In the genomic region with DNA sequence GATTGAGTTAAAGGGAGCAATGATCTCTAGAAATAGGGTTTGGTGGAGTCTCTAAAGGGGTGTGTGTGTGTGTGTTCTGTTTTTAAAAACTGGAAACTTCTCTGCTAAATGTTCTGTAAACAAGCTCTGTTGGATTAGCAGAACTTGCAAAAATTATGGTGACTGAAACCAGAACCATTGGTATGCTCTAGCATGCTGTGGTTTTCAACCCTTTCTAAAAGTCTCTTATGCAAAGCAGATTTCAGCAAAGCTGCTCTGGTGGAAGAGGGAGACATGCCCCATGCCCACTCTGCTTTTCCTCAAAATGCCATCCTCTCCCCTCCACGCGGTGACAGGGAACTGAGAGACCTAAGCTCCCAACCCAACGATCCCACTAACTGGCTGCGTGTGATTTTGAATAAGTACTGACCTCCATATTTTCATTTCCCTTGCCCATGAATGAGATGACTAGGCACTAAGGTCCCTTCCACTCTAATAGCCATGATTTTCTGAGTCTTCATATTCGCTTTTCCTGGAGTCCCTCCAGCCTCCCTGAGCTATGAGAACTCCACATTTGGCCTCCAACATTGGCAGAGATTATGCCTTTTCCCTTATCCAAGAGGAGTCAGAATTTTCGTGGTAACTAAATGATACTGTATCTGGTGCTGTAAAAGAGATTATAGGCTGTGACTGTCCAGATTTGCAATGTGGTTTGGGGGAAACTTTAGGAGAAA, we compare ENCODE assay signal across 9 cellular contexts.
A peak's percentile ranks its signal among the peaks of the same experiment; 100 is the strongest.
DNase-seq lines count a peak whose midpoint lies in the region; ATAC-seq and TF ChIP-seq lines count a peak whose summit lies in the region.
"Had no signal": no experiment of that assay in that cellular context is flagged by ENCODE, and none has a peak within 500 bp of the region (broad histone marks: within the 10 kb centered on the region; RNA-seq: fewer than 3 reads in every experiment).

No MANE protein-coding gene starts in this region.

- intact Hi-C loops in A673 (cut with micrococcal nuclease; ENCODE audit: unreplicated experiment) (no loop called here), head of caudate nucleus (cut with DNase I) (no loop called here)

- CTCF ChIA-PET in A673 (lab: Charles Lee), result no interaction called here

- DNase-seq in A673 (ENCODE audit: low spot score) (no peak), BE2C (no peak), AG08396 (ENCODE audit: low spot score) (no peak), DMS153 (lab: John Stamatoyannopoulos, UW) (no peak), head of caudate nucleus (no peak)

- POLR2A ChIA-PET in A673 (lab: Charles Lee; ENCODE audit: low non-redundant PET), result no interaction called here

- peak overlapping the region; percentile 83 for H3K27ac ChIP-seq in A673 (ENCODE audit: low read depth, low read length, poor library complexity, severe bottlenecking)
- H3K27ac ChIP-seq: SJSA1 had no signal

- ATAC-seq in GM19328 (IDR thresholded peaks at IDR 0.05; ENCODE audit: unreplicated experiment), result peak; percentile 84
- peak; percentile 87 for ATAC-seq in HG02798 (IDR thresholded peaks at IDR 0.05; ENCODE audit: poor library complexity, unreplicated experiment)
- peak; percentile 75 for ATAC-seq in HG03571 (IDR thresholded peaks at IDR 0.05; ENCODE audit: unreplicated experiment)

- no TSS peak for BruUV-seq in A673 (replicated peaks; lab: Mats Ljungman, UMichigan)

- H3K4me1 ChIP-seq in A673 (ENCODE audit: insufficient read depth, low read length, poor library complexity, severe bottlenecking) (peaks cover 19% of the 10 kb centered on the region), BE2C (no peaks in the 10 kb centered on the region)
- H3K4me1 ChIP-seq: SJSA1 had no signal

- TF ChIP-seq CTCF in A673 (conservative IDR thresholded peaks at IDR 0.05; ENCODE audit: low read depth, low read length) (no peak), BE2C (IDR thresholded peaks at IDR 0.05; ENCODE audit: low read depth, low read length) (no peak)

- H3K27me3 ChIP-seq in A673 (replicated peaks; ENCODE audit: insufficient read depth, low read depth, low read length, poor library complexity) (no peaks in the 10 kb centered on the region), BE2C (peaks cover 4% of the 10 kb centered on the region; the same call in 1 of the 2 replicates)

- no peak overlapping the region for H3K4me3 ChIP-seq in A673 (ENCODE audit: low read depth, low read length, poor library complexity, severe bottlenecking)
- no peak overlapping the region for H3K4me3 ChIP-seq in BE2C (ENCODE audit: low read depth, low read length)
- H3K4me3 ChIP-seq: SJSA1 had no signal

- H3K36me3 ChIP-seq in A673 (ENCODE audit: insufficient read depth, low read length, poor library complexity, severe bottlenecking), result no peaks in the 10 kb centered on the region
- H3K36me3 ChIP-seq in BE2C, result no peaks in the 10 kb centered on the region
- H3K36me3 ChIP-seq: SJSA1 had no signal

- H3K9me3 ChIP-seq in A673 (ENCODE audit: low read depth, low read length, poor library complexity, severe bottlenecking) (no peaks in the 10 kb centered on the region), BE2C (no peaks in the 10 kb centered on the region)
- H3K9me3 ChIP-seq: SJSA1 had no signal
